ENCODE assay signal across 8 cellular contexts in genomic region chr2:133780099-133780996, GRCh38.
DNase-seq lines count a peak whose midpoint lies in the region; ATAC-seq and TF ChIP-seq lines count a peak whose summit lies in the region.

No MANE protein-coding gene starts in this region.

- DNase-seq in D341Med (ENCODE audit: low spot score) = peak; percentile 55
- DNase-seq in M059J (ENCODE audit: low read depth) = peak; percentile 86
- peak; percentile 71 to 86 for DNase-seq in SHP77 (lab: John Stamatoyannopoulos, UW)
- DNase-seq in epithelial cell of esophagus (ENCODE audit: low read depth) = peak; percentile 82
- DNase-seq in midbrain (lab: John Stamatoyannopoulos, UW) = peak; percentile 85
- DNase-seq in 8988T = no peak
- DNase-seq in stimulated activated naive CD4-positive, alpha-beta T cell treated with Interleukin-2 at 50 U/mL for 16 hours (lab: John Stamatoyannopoulos, UW) = no peak

- H3K4me3 ChIP-seq in epithelial cell of esophagus (ENCODE audit: low read length) = no peak overlapping the region

- TF ChIP-seq CTCF in epithelial cell of esophagus (IDR thresholded peaks at IDR 0.05; ENCODE audit: insufficient read depth, low read depth, low read length, missing control alignments) = peak; percentile 90

- peak; percentile 87 for ATAC-seq in GM18907 (IDR thresholded peaks at IDR 0.05; ENCODE audit: unreplicated experiment)

Comparison
In these comparisons a context has a peak if more than half of its experiments do, and no peak if none do; other contexts are left out.
1. DNase-seq: peak in D341Med (single experiment), M059J (single experiment), SHP77 (2 of 2), epithelial cell of esophagus (single experiment) and midbrain (single experiment); none in 8988T (single experiment) and stimulated activated naive CD4-positive, alpha-beta T cell treated with Interleukin-2 at 50 U/mL for 16 hours (single experiment).